Comparison of ENCODE assay signal across 15 cellular contexts in genomic region chr19:44756089-44756562, GRCh38. TPM values are rescaled to one million over a fixed set of nuclear protein-coding genes. Genes with fewer than 3 reads are reported as not detected.
DNase-seq lines count a peak whose midpoint lies in the region; ATAC-seq, FAIRE-seq and TF ChIP-seq lines count a peak whose summit lies in the region.
"Had no signal": no experiment of that assay in that cellular context is flagged by ENCODE, and none has a peak within 500 bp of the region (broad histone marks: within the 10 kb centered on the region; RNA-seq: fewer than 3 reads in every experiment).

No MANE protein-coding gene starts in this region.

- TF ChIP-seq EP300 in HepG2 (IDR thresholded peaks at IDR 0.05; ENCODE audit: low read depth in 2 of 2, low read length in 2 of 2) (no peak), HepG2 (CRISPR knock-in tag; IDR thresholded peaks at IDR 0.05; ENCODE audit: borderline replicate concordance) (no peak), stomach (IDR thresholded peaks at IDR 0.05) (no peak)

- no peak for FAIRE-seq in HepG2 (lab: Jason Lieb, UNC)

- CTCF ChIA-PET in activated CD8-positive, alpha-beta T cell treated with anti-CD3 and anti-CD28 coated beads, Interleukin-2, amount 10 ng/mL, durations not matched to agents 7 days and 5 days (lab: Charles Lee), result interaction anchor here (1.3 to 8.9 kb wide), 2 partner anchors 9 to 32 kb away, joined by 4 to 79 read pairs; no protein-coding TSS in a partner anchor
- CTCF ChIA-PET in HepG2 (lab: Yijun Ruan, JAX; ENCODE audit: low intra/inter-chr PET ratio, low total read pairs), result no interaction called here

- WGBS in HepG2 (ENCODE audit: low lambda C conversion rate), result 100% methylated on average over 2 of the region's 7 CpGs
- 80 to 89% (median 86%) methylated on average over 1 to 7 of the region's 7 CpGs for WGBS in stomach, 5 donors

- no peaks in the 10 kb centered on the region for H3K9me3 Mint-ChIP-seq in activated CD4-positive, alpha-beta T cell treated with anti-CD3 and anti-CD28 coated beads, Interleukin-2, amount 10 ng/mL, durations not matched to agents 24 days and 14 days
- no peaks in the 10 kb centered on the region for H3K9me3 Mint-ChIP-seq in activated CD8-positive, alpha-beta T cell treated with anti-CD3 and anti-CD28 coated beads, Interleukin-2, amount 10 ng/mL, durations not matched to agents 7 days and 5 days (ENCODE audit: insufficient read depth)

- no peak overlapping the region for H3K9ac ChIP-seq in HepG2 (ENCODE audit: insufficient read depth, low read depth, low read length)

- H3K27ac ChIP-seq in HepG2 (ENCODE audit: extremely low read length, insufficient read depth, low read length) (no peak overlapping the region), stomach (peak overlapping the region; percentile 13 to 99 (median 94))

- POLR2A ChIA-PET in activated CD8-positive, alpha-beta T cell treated with anti-CD3 and anti-CD28 coated beads, Interleukin-2, amount 10 ng/mL, durations not matched to agents 7 days and 5 days (lab: Charles Lee), result no interaction called here
- POLR2A ChIA-PET in HepG2 (lab: Yijun Ruan, JAX), result interaction anchor here (1.4 kb wide), 1 partner anchor 31 kb away, joined by 5 read pairs; no protein-coding TSS in a partner anchor

- peaks cover 57% of the 10 kb centered on the region for H3K4me1 Mint-ChIP-seq in activated CD4-positive, alpha-beta T cell treated with anti-CD3 and anti-CD28 coated beads, Interleukin-2, amount 10 ng/mL, durations not matched to agents 24 days and 14 days
- H3K4me1 Mint-ChIP-seq in activated CD8-positive, alpha-beta T cell treated with anti-CD3 and anti-CD28 coated beads, Interleukin-2, amount 10 ng/mL, durations not matched to agents 7 days and 5 days (ENCODE audit: low read depth), result peaks cover 71% of the 10 kb centered on the region

- no TSS peak for BruUV-seq in HepG2 (replicated peaks; lab: Mats Ljungman, UMichigan)

- no peak overlapping the region for H2AFZ ChIP-seq in HepG2 (ENCODE audit: low read length)

- no peak overlapping the region for H3K4me2 ChIP-seq in HepG2 (ENCODE audit: low read depth, low read length)

- in situ Hi-C loops in HepG2 (cut with HindIII; ENCODE audit: extremely low pct_ligation_motif_present, low pct_unique_long_range_greater_than_20kb), result loop anchor here (5.0 kb wide), 1 partner anchor 34 kb away; no protein-coding TSS in a partner anchor

- no peak for TF ChIP-seq RAD21 in HepG2 (CRISPR knock-in tag; IDR thresholded peaks at IDR 0.05)

- peak overlapping the region; percentile 60 for H3K27ac Mint-ChIP-seq in activated CD4-positive, alpha-beta T cell treated with anti-CD3 and anti-CD28 coated beads, Interleukin-2, amount 10 ng/mL, durations not matched to agents 24 days and 14 days
- H3K27ac Mint-ChIP-seq in activated CD8-positive, alpha-beta T cell treated with anti-CD3 and anti-CD28 coated beads, Interleukin-2, amount 10 ng/mL, durations not matched to agents 7 days and 5 days, result peak overlapping the region; percentile 77

- H3K4me1 ChIP-seq in HepG2 (ENCODE audit: insufficient read depth, low read length) (peaks cover 41% of the 10 kb centered on the region), stomach (peaks cover 71 to 90% (median 76%) of the 10 kb centered on the region in 4 donors)

- H3K36me3 Mint-ChIP-seq in activated CD4-positive, alpha-beta T cell treated with anti-CD3 and anti-CD28 coated beads, Interleukin-2, amount 10 ng/mL, durations not matched to agents 24 days and 14 days (ENCODE audit: low read depth), result peaks cover 82% of the 10 kb centered on the region
- H3K36me3 Mint-ChIP-seq in activated CD8-positive, alpha-beta T cell treated with anti-CD3 and anti-CD28 coated beads, Interleukin-2, amount 10 ng/mL, durations not matched to agents 7 days and 5 days (ENCODE audit: low read depth), result peaks cover 66% of the 10 kb centered on the region

- no peak for ATAC-seq in activated CD8-positive, alpha-beta T cell treated with anti-CD3 and anti-CD28 coated beads, Interleukin-2, amount 10 ng/mL, durations not matched to agents 7 days and 5 days
- no peak for ATAC-seq in HepG2
- ATAC-seq in HG03039 (IDR thresholded peaks at IDR 0.05; ENCODE audit: unreplicated experiment), result no peak
- no peak for ATAC-seq in HG02870 (IDR thresholded peaks at IDR 0.05; ENCODE audit: unreplicated experiment)
- ATAC-seq: sciatic nerve had no signal

- intact Hi-C loops in activated CD4-positive, alpha-beta T cell treated with anti-CD3 and anti-CD28 coated beads, Interleukin-2, amount 10 ng/mL, durations not matched to agents 24 days and 14 days (cut with micrococcal nuclease), result loop anchor here (10.0 kb wide), 1 partner anchor 991 kb away; no protein-coding TSS in a partner anchor
- intact Hi-C loops in HepG2 (cut with micrococcal nuclease; ENCODE audit: unreplicated experiment) (no loop called here), stomach (cut with DNase I; ENCODE audit: low total_unique reads) (no loop called here)

- H4K20me1 ChIP-seq in HepG2 (ENCODE audit: insufficient read depth, low read length), result no peaks in the 10 kb centered on the region

- peak overlapping the region; percentile 34 for H3K4me3 Mint-ChIP-seq in activated CD4-positive, alpha-beta T cell treated with anti-CD3 and anti-CD28 coated beads, Interleukin-2, amount 10 ng/mL, durations not matched to agents 24 days and 14 days
- no peak overlapping the region for H3K4me3 Mint-ChIP-seq in activated CD8-positive, alpha-beta T cell treated with anti-CD3 and anti-CD28 coated beads, Interleukin-2, amount 10 ng/mL, durations not matched to agents 7 days and 5 days

- no peaks in the 10 kb centered on the region for H3K79me2 ChIP-seq in HepG2 (ENCODE audit: insufficient read depth, low read length)

- peaks cover 12 to 26% of the 10 kb centered on the region in 2 experiments; a peak in 4 of 5 replicates for H3K36me3 ChIP-seq in HepG2 (replicated peaks in 1 of 2; ENCODE audit: control insufficient read depth in 1 of 2, insufficient read depth in 2 of 2, low read length in 2 of 2)
- peaks cover 22 to 81% (median 69%) of the 10 kb centered on the region in 4 donors for H3K36me3 ChIP-seq in stomach

- H3K27me3 ChIP-seq in HepG2 (ENCODE audit: control insufficient read depth in 1 of 2, insufficient read depth in 2 of 2, low read length in 2 of 2) (no peaks in the 10 kb centered on the region), stomach (no peaks in the 10 kb centered on the region)

- no peak overlapping the region for H3K4me3 ChIP-seq in HepG2 (replicated peaks in 1 of 3; ENCODE audit: insufficient read depth in 1 of 3, low read depth in 2 of 3, low read length in 3 of 3)
- peak overlapping the region in 2 of 4 donors; percentile 50 to 75 for H3K4me3 ChIP-seq in stomach

- peaks cover 2% of the 10 kb centered on the region for H3K27me3 Mint-ChIP-seq in activated CD4-positive, alpha-beta T cell treated with anti-CD3 and anti-CD28 coated beads, Interleukin-2, amount 10 ng/mL, durations not matched to agents 24 days and 14 days
- H3K27me3 Mint-ChIP-seq in activated CD8-positive, alpha-beta T cell treated with anti-CD3 and anti-CD28 coated beads, Interleukin-2, amount 10 ng/mL, durations not matched to agents 7 days and 5 days (ENCODE audit: low read depth), result no peaks in the 10 kb centered on the region

- TF ChIP-seq CTCF in HepG2 (CRISPR knock-in tag; IDR thresholded peaks at IDR 0.05), result no peak
- no peak for TF ChIP-seq CTCF in stomach (IDR thresholded peaks at IDR 0.05)

- no peak for DNase-seq in activated CD4-positive, alpha-beta T cell treated with anti-CD3 and anti-CD28 coated beads, Interleukin-2, amount 10 ng/mL, durations not matched to agents 24 days and 14 days
- DNase-seq in activated CD4-positive, alpha-beta T cell treated with anti-CD3 and anti-CD28 coated beads, Interleukin-2, amount 50 U/mL, for 48 hours, result no peak
- DNase-seq in activated CD8-positive, alpha-beta T cell treated with anti-CD3 and anti-CD28 coated beads, Interleukin-2, amount 10 ng/mL, durations not matched to agents 7 days and 5 days, result no peak
- DNase-seq in HepG2 (ENCODE audit: low spot score) (no peak), stomach (no peak), KG1 (lab: John Stamatoyannopoulos, UW) (no peak)
- DNase-seq: cerebellar nuclear complex, foreskin melanocyte, NCI-H1105 treated with DMSO at 0.1 percent for 48 hours, NCI-H748 treated with DMSO at 0.1 percent for 48 hours, SW 1271 had no signal

- H3K9me3 ChIP-seq in HepG2 (ENCODE audit: low read length) (no peaks in the 10 kb centered on the region), stomach (no peaks in the 10 kb centered on the region)

- TF ChIP-seq POLR2A in HepG2 (IDR thresholded peaks at IDR 0.05; ENCODE audit: insufficient read depth in 1 of 2, low read depth in 2 of 2, low read length in 2 of 2) (no peak), stomach (IDR thresholded peaks at IDR 0.05) (no peak)

RNA-seq across cellular contexts. Expression of gene BCL3, which starts 7.6 kb away (rescaled TPM):
- total RNA-seq in activated CD4-positive, alpha-beta T cell treated with anti-CD3 and anti-CD28 coated beads, Interleukin-2, amount 10 ng/mL, durations not matched to agents 24 days and 14 days, result 66.3 and 73.1 TPM in 2 replicates
- total RNA-seq in activated CD8-positive, alpha-beta T cell treated with anti-CD3 and anti-CD28 coated beads, Interleukin-2, amount 10 ng/mL, durations not matched to agents 7 days and 5 days, result 10 to 100 TPM; 22.4 to 25.1 TPM
- total RNA-seq in HepG2 (2016; rRNA removed; fragmentation: Illumina TruSeq; extraction: Trizol) (2.0 and 4.0 TPM in 2 replicates), stomach (100 to 1,000 TPM in 3 of 5 donors, 10 to 100 TPM in 1, 1 to 10 TPM in 1; 4.4 to 322 (median 139) TPM)
- 4.5 and 8.9 TPM in 2 replicates for total RNA-seq in HepG2 (2016; cell fraction: cytosol; rRNA removed; fragmentation: Illumina TruSeq; extraction: Trizol; ENCODE audit: low read depth)
- total RNA-seq in HepG2 (2016; cell fraction: insoluble cytoplasmic fraction; rRNA removed; fragmentation: Illumina TruSeq; extraction: Trizol), result 1.9 and 4.2 TPM in 2 replicates
- 8.2 and 10.1 TPM in 2 replicates for total RNA-seq in HepG2 (2016; cell fraction: membrane; rRNA removed; fragmentation: Illumina TruSeq; extraction: Trizol)
- 3.1 and 4.6 TPM in 2 replicates for total RNA-seq in HepG2 (2016; cell fraction: nucleus; rRNA removed; fragmentation: Illumina TruSeq; extraction: Trizol)
- polyA plus RNA-seq in HepG2 (2011; rRNA removed) (2.3 and 2.6 TPM in 2 replicates), stomach (10 to 100 TPM; 53.5 to 94.1 (median 65.5) TPM)
- 1.8 and 3.4 TPM in 2 replicates for polyA plus RNA-seq in HepG2 (2011; cell fraction: cytosol; rRNA removed)
- 23.1 and 29.5 TPM in 2 replicates for polyA plus RNA-seq in HepG2 (2011; cell fraction: nucleus; rRNA removed)
- 6.8 and 9.9 TPM in 2 replicates for polyA plus RNA-seq in HepG2 (2012)
- 13.0 TPM in 2 replicates for polyA plus RNA-seq in HepG2 (2016; cell fraction: cytosol; fragmentation: Illumina TruSeq; extraction: Trizol; ENCODE audit: low read depth)
- polyA plus RNA-seq in HepG2 (2016; cell fraction: insoluble cytoplasmic fraction; fragmentation: Illumina TruSeq; extraction: Trizol; ENCODE audit: low read depth), result 8.2 and 12.0 TPM in 2 replicates
- polyA plus RNA-seq in HepG2 (2016; cell fraction: membrane; fragmentation: Illumina TruSeq; extraction: Trizol; ENCODE audit: low read depth), result 18.9 and 20.6 TPM in 2 replicates
- 17.9 and 18.7 TPM in 2 replicates for polyA plus RNA-seq in HepG2 (2016; cell fraction: nucleus; fragmentation: Illumina TruSeq; extraction: Trizol; ENCODE audit: insufficient read depth, low read depth)
- polyA minus RNA-seq in HepG2 (2011; rRNA and poly(A)+ RNA removed; ENCODE audit: low replicate concordance), result 5.3 and 5.6 TPM in 2 replicates
- polyA minus RNA-seq in HepG2 (2011; cell fraction: cytosol; rRNA and poly(A)+ RNA removed), result 4.7 and 5.7 TPM in 2 replicates
- 3.2 and 4.1 TPM in 2 replicates for polyA minus RNA-seq in HepG2 (2011; cell fraction: nucleus; rRNA and poly(A)+ RNA removed)

RNA-seq across cellular contexts. Expression of gene CBLC, which starts 21.6 kb away (rescaled TPM):
- total RNA-seq in activated CD4-positive, alpha-beta T cell treated with anti-CD3 and anti-CD28 coated beads, Interleukin-2, amount 10 ng/mL, durations not matched to agents 24 days and 14 days, result not detected in 2 replicates
- total RNA-seq in activated CD8-positive, alpha-beta T cell treated with anti-CD3 and anti-CD28 coated beads, Interleukin-2, amount 10 ng/mL, durations not matched to agents 7 days and 5 days, result not detected
- total RNA-seq in HepG2 (2016; rRNA removed; fragmentation: Illumina TruSeq; extraction: Trizol) (1.1 and 1.8 TPM in 2 replicates), stomach (100 to 1,000 TPM in 1 of 5 donors, 10 to 100 TPM in 4; 13.2 to 178 (median 57.2) TPM)
- 0.81 and 0.97 TPM in 2 replicates for total RNA-seq in HepG2 (2016; cell fraction: cytosol; rRNA removed; fragmentation: Illumina TruSeq; extraction: Trizol; ENCODE audit: low read depth)
- 0.91 and 1.8 TPM in 2 replicates for total RNA-seq in HepG2 (2016; cell fraction: insoluble cytoplasmic fraction; rRNA removed; fragmentation: Illumina TruSeq; extraction: Trizol)
- 1.1 and 1.2 TPM in 2 replicates for total RNA-seq in HepG2 (2016; cell fraction: membrane; rRNA removed; fragmentation: Illumina TruSeq; extraction: Trizol)
- 1.6 and 2.7 TPM in 2 replicates for total RNA-seq in HepG2 (2016; cell fraction: nucleus; rRNA removed; fragmentation: Illumina TruSeq; extraction: Trizol)
- polyA plus RNA-seq in HepG2 (2011; rRNA removed) (2.6 and 4.3 TPM in 2 replicates), stomach (10 to 100 TPM; 23.3 to 50.9 (median 27.4) TPM)
- 1.4 and 2.1 TPM in 2 replicates for polyA plus RNA-seq in HepG2 (2011; cell fraction: cytosol; rRNA removed)
- polyA plus RNA-seq in HepG2 (2011; cell fraction: nucleus; rRNA removed), result 13.9 and 14.3 TPM in 2 replicates
- 1.8 and 2.3 TPM in 2 replicates for polyA plus RNA-seq in HepG2 (2012)
- 0.87 and 0.89 TPM in 2 replicates for polyA plus RNA-seq in HepG2 (2016; cell fraction: cytosol; fragmentation: Illumina TruSeq; extraction: Trizol; ENCODE audit: low read depth)
- 1.1 and 1.9 TPM in 2 replicates for polyA plus RNA-seq in HepG2 (2016; cell fraction: insoluble cytoplasmic fraction; fragmentation: Illumina TruSeq; extraction: Trizol; ENCODE audit: low read depth)
- 0.50 and 0.61 TPM in 2 replicates for polyA plus RNA-seq in HepG2 (2016; cell fraction: membrane; fragmentation: Illumina TruSeq; extraction: Trizol; ENCODE audit: low read depth)
- polyA plus RNA-seq in HepG2 (2016; cell fraction: nucleus; fragmentation: Illumina TruSeq; extraction: Trizol; ENCODE audit: insufficient read depth, low read depth), result 4.5 and 5.6 TPM in 2 replicates
- 0.33 and 11.2 TPM in 2 replicates for polyA minus RNA-seq in HepG2 (2011; rRNA and poly(A)+ RNA removed; ENCODE audit: low replicate concordance)
- polyA minus RNA-seq in HepG2 (2011; cell fraction: cytosol; rRNA and poly(A)+ RNA removed), result 1.4 and 2.2 TPM in 2 replicates
- 3.9 and 5.8 TPM in 2 replicates for polyA minus RNA-seq in HepG2 (2011; cell fraction: nucleus; rRNA and poly(A)+ RNA removed)
- total RNA-seq: G401, sciatic nerve had no signal

RNA-seq across cellular contexts. Expression of gene BCAM, which starts 52.8 kb away (rescaled TPM):
- total RNA-seq in activated CD4-positive, alpha-beta T cell treated with anti-CD3 and anti-CD28 coated beads, Interleukin-2, amount 10 ng/mL, durations not matched to agents 24 days and 14 days, result not detected in 2 replicates
- total RNA-seq in activated CD8-positive, alpha-beta T cell treated with anti-CD3 and anti-CD28 coated beads, Interleukin-2, amount 10 ng/mL, durations not matched to agents 7 days and 5 days, result not detected
- 30.6 and 51.2 TPM in 2 replicates for total RNA-seq in HepG2 (2016; rRNA removed; fragmentation: Illumina TruSeq; extraction: Trizol)
- total RNA-seq in HepG2 (2016; cell fraction: cytosol; rRNA removed; fragmentation: Illumina TruSeq; extraction: Trizol; ENCODE audit: low read depth), result 13.8 and 14.2 TPM in 2 replicates
- total RNA-seq in HepG2 (2016; cell fraction: insoluble cytoplasmic fraction; rRNA removed; fragmentation: Illumina TruSeq; extraction: Trizol), result 22.1 and 59.2 TPM in 2 replicates
- total RNA-seq in HepG2 (2016; cell fraction: membrane; rRNA removed; fragmentation: Illumina TruSeq; extraction: Trizol), result 23.6 and 25.3 TPM in 2 replicates
- total RNA-seq in HepG2 (2016; cell fraction: nucleus; rRNA removed; fragmentation: Illumina TruSeq; extraction: Trizol), result 82.3 and 107 TPM in 2 replicates
- 62.7 and 68.0 TPM in 2 replicates for polyA plus RNA-seq in HepG2 (2011; rRNA removed)
- 30.5 and 43.7 TPM in 2 replicates for polyA plus RNA-seq in HepG2 (2011; cell fraction: cytosol; rRNA removed)
- 347 and 430 TPM in 2 replicates for polyA plus RNA-seq in HepG2 (2011; cell fraction: nucleus; rRNA removed)
- 225 and 263 TPM in 2 replicates for polyA plus RNA-seq in HepG2 (2012)
- polyA plus RNA-seq in HepG2 (2016; cell fraction: cytosol; fragmentation: Illumina TruSeq; extraction: Trizol; ENCODE audit: low read depth), result 20.9 and 22.6 TPM in 2 replicates
- polyA plus RNA-seq in HepG2 (2016; cell fraction: insoluble cytoplasmic fraction; fragmentation: Illumina TruSeq; extraction: Trizol; ENCODE audit: low read depth), result 55.5 and 77.0 TPM in 2 replicates
- polyA plus RNA-seq in HepG2 (2016; cell fraction: membrane; fragmentation: Illumina TruSeq; extraction: Trizol; ENCODE audit: low read depth), result 33.0 and 38.0 TPM in 2 replicates
- 426 and 433 TPM in 2 replicates for polyA plus RNA-seq in HepG2 (2016; cell fraction: nucleus; fragmentation: Illumina TruSeq; extraction: Trizol; ENCODE audit: insufficient read depth, low read depth)
- polyA minus RNA-seq in HepG2 (2011; rRNA and poly(A)+ RNA removed; ENCODE audit: low replicate concordance), result 67.0 TPM in 1 of 2 replicates, not detected in the other
- polyA minus RNA-seq in HepG2 (2011; cell fraction: cytosol; rRNA and poly(A)+ RNA removed), result 53.4 and 68.9 TPM in 2 replicates
- 37.1 and 45.6 TPM in 2 replicates for polyA minus RNA-seq in HepG2 (2011; cell fraction: nucleus; rRNA and poly(A)+ RNA removed)
- 100 to 1,000 TPM in 2 of 5 donors, 10 to 100 TPM in 3; 31.9 to 265 (median 76.8) TPM for total RNA-seq in stomach
- polyA plus RNA-seq in stomach, result 10 to 100 TPM in 2 of 3 donors, 1 to 10 TPM in 1; 7.3 to 38.7 (median 20.5) TPM

RNA-seq across cellular contexts. Expression of gene CEACAM16, which starts 57.2 kb away (rescaled TPM):
- not detected in 2 replicates for total RNA-seq in activated CD4-positive, alpha-beta T cell treated with anti-CD3 and anti-CD28 coated beads, Interleukin-2, amount 10 ng/mL, durations not matched to agents 24 days and 14 days
- total RNA-seq in activated CD8-positive, alpha-beta T cell treated with anti-CD3 and anti-CD28 coated beads, Interleukin-2, amount 10 ng/mL, durations not matched to agents 7 days and 5 days, result not detected
- total RNA-seq in HepG2 (2016; rRNA removed; fragmentation: Illumina TruSeq; extraction: Trizol) (not detected in 2 replicates), stomach (not detected)
- total RNA-seq in HepG2 (2016; cell fraction: cytosol; rRNA removed; fragmentation: Illumina TruSeq; extraction: Trizol; ENCODE audit: low read depth), result not detected in 2 replicates
- not detected in 2 replicates for total RNA-seq in HepG2 (2016; cell fraction: insoluble cytoplasmic fraction; rRNA removed; fragmentation: Illumina TruSeq; extraction: Trizol)
- total RNA-seq in HepG2 (2016; cell fraction: membrane; rRNA removed; fragmentation: Illumina TruSeq; extraction: Trizol), result not detected in 2 replicates
- not detected in 2 replicates for total RNA-seq in HepG2 (2016; cell fraction: nucleus; rRNA removed; fragmentation: Illumina TruSeq; extraction: Trizol)
- polyA plus RNA-seq in HepG2 (2011; rRNA removed) (not detected in 2 replicates), stomach (not detected)
- polyA plus RNA-seq in HepG2 (2011; cell fraction: cytosol; rRNA removed), result not detected in 2 replicates
- not detected in 2 replicates for polyA plus RNA-seq in HepG2 (2011; cell fraction: nucleus; rRNA removed)
- polyA plus RNA-seq in HepG2 (2012), result not detected in 2 replicates
- polyA plus RNA-seq in HepG2 (2016; cell fraction: cytosol; fragmentation: Illumina TruSeq; extraction: Trizol; ENCODE audit: low read depth), result not detected in 2 replicates
- not detected in 2 replicates for polyA plus RNA-seq in HepG2 (2016; cell fraction: insoluble cytoplasmic fraction; fragmentation: Illumina TruSeq; extraction: Trizol; ENCODE audit: low read depth)
- not detected in 2 replicates for polyA plus RNA-seq in HepG2 (2016; cell fraction: membrane; fragmentation: Illumina TruSeq; extraction: Trizol; ENCODE audit: low read depth)
- polyA plus RNA-seq in HepG2 (2016; cell fraction: nucleus; fragmentation: Illumina TruSeq; extraction: Trizol; ENCODE audit: insufficient read depth, low read depth), result not detected in 2 replicates
- not detected in 2 replicates for polyA minus RNA-seq in HepG2 (2011; rRNA and poly(A)+ RNA removed; ENCODE audit: low replicate concordance)
- polyA minus RNA-seq in HepG2 (2011; cell fraction: cytosol; rRNA and poly(A)+ RNA removed), result not detected in 2 replicates
- polyA minus RNA-seq in HepG2 (2011; cell fraction: nucleus; rRNA and poly(A)+ RNA removed), result not detected in 2 replicates
- total RNA-seq: G401, sciatic nerve had no signal

Comparison
In these comparisons a context has a peak if more than half of its experiments do, and no peak if none do; other contexts are left out.
1. RNA of gene BCAM, which starts 52.8 kb away (total RNA-seq): 31.9 to 265 TPM in stomach and 13.8 to 107 TPM in HepG2; not detected in activated CD4-positive, alpha-beta T cell treated with anti-CD3 and anti-CD28 coated beads, Interleukin-2, amount 10 ng/mL, durations not matched to agents 24 days and 14 days and not detected in activated CD8-positive, alpha-beta T cell treated with anti-CD3 and anti-CD28 coated beads, Interleukin-2, amount 10 ng/mL, durations not matched to agents 7 days and 5 days; every median in the first group is over 10 times any median in the second.